12 cellular contexts compared by ENCODE assay signal in the genomic region with DNA sequence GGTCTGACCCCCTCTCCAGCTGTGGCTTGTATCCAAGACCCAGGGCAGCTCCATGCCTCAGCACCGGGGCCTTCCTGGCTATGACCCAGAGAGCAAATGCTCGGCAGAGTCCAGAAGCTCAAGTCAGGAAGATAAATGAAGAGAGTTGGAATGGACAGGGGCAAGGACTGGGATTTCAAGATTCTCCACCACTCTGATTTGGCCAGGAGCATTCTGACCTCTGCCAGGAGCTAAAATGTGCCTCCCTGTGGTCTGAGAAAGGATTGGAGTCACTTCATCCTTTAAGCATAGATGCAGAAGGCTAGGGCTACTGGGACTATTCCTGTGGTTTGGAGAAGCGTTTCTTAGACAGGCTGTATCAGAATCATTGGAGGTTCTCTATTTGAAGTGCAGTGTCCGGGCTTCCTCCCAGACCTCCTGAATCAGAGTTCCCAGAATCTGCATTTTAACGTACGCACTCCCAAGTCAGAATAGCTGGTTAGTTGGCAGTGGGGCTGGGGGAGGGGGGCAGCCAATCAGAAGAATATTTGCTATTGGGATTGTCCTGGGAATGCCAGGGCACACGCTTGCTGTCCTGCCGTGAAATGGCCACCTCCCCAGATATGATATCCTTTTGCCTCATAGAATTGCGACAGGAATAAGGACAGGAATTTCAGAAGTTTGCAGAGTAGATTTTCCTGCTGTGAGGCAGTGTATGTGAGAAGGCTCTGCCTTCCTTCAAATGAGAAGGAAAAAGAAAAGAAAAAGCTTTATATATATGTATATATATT. TPM values are rescaled to one million over a fixed set of nuclear protein-coding genes. Genes with fewer than 3 reads are reported as not detected.
DNase-seq lines count a peak whose midpoint lies in the region; ATAC-seq and TF ChIP-seq lines count a peak whose summit lies in the region.
"Had no signal": no experiment of that assay in that cellular context is flagged by ENCODE, and none has a peak within 500 bp of the region (broad histone marks: within the 10 kb centered on the region; RNA-seq: fewer than 3 reads in every experiment).

No MANE protein-coding gene starts in this region.

- H3K4me1 ChIP-seq in right atrium auricular region (peaks cover 0 to 6% of the 10 kb centered on the region in 2 donors), left lung (peaks cover 0 to 27% of the 10 kb centered on the region in 2 donors)

- H3K36me3 ChIP-seq in right atrium auricular region: no peaks in the 10 kb centered on the region
- H3K36me3 ChIP-seq in left lung: peaks cover 0 to 41% of the 10 kb centered on the region in 2 donors

- intact Hi-C loops in left ventricle myocardium superior (cut with micrococcal nuclease): no loop called here
- intact Hi-C loops in left lung (cut with DNase I): no loop called here

- H3K27ac ChIP-seq in right atrium auricular region (no peak overlapping the region), left lung (no peak overlapping the region)

- no peaks in the 10 kb centered on the region for H3K9me3 ChIP-seq in right atrium auricular region
- no peaks in the 10 kb centered on the region for H3K9me3 ChIP-seq in left lung

- H3K9me3 Mint-ChIP-seq in stimulated activated memory B cell treated with anti-CD40 and anti-IgM and Interleukin-4, amounts not matched to agents 10 μg/mL and 1 μg/mL and 100 μg/mL, for 72 hours: no peaks in the 10 kb centered on the region
- no peaks in the 10 kb centered on the region for H3K9me3 Mint-ChIP-seq in progenitor cell of endocrine pancreas (ENCODE audit: low read depth)
- H3K9me3 Mint-ChIP-seq: mesothelial cell of epicardium had no signal

- in situ Hi-C loops in astrocyte of the spinal cord (cut with HindIII; ENCODE audit: low sequenced_read_pairs): no loop called here

- no peaks in the 10 kb centered on the region for H3K4me1 Mint-ChIP-seq in stimulated activated memory B cell treated with anti-CD40 and anti-IgM and Interleukin-4, amounts not matched to agents 10 μg/mL and 1 μg/mL and 100 μg/mL, for 72 hours
- H3K4me1 Mint-ChIP-seq in progenitor cell of endocrine pancreas (ENCODE audit: low read depth): no peaks in the 10 kb centered on the region
- H3K4me1 Mint-ChIP-seq: B cell had no signal

- no peak for TF ChIP-seq CTCF in right atrium auricular region (IDR thresholded peaks at IDR 0.05)
- peak; percentile 15 for TF ChIP-seq CTCF in astrocyte of the spinal cord (IDR thresholded peaks at IDR 0.05; ENCODE audit: low read depth, low read length)
- no peak for TF ChIP-seq CTCF in left lung (IDR thresholded peaks at IDR 0.05)
- no peak for TF ChIP-seq CTCF in progenitor cell of endocrine pancreas (IDR thresholded peaks at IDR 0.05; ENCODE audit: unreplicated experiment)

- H3K27me3 ChIP-seq in right atrium auricular region: no peaks in the 10 kb centered on the region
- no peaks in the 10 kb centered on the region for H3K27me3 ChIP-seq in left lung

- no peak for DNase-seq in left ventricle myocardium superior
- DNase-seq in right atrium auricular region (ENCODE audit: low spot score): no peak
- peak; percentile 61 for DNase-seq in astrocyte of the spinal cord (ENCODE audit: low read depth, low spot score)
- no peak for DNase-seq in left lung
- DNase-seq in NCI-H524 treated with DMSO at 0.1 percent for 48 hours (lab: John Stamatoyannopoulos, UW): no peak
- no peak for DNase-seq in progenitor cell of endocrine pancreas (ENCODE audit: low spot score, unreplicated experiment)
- DNase-seq: GF-D8, SHP77 treated with DMSO at 0.1 percent for 48 hours had no signal

- no peak overlapping the region for H3K4me3 ChIP-seq in right atrium auricular region
- H3K4me3 ChIP-seq in astrocyte of the spinal cord (ENCODE audit: low read depth, low read length): no peak overlapping the region
- H3K4me3 ChIP-seq in left lung: no peak overlapping the region

- no peaks in the 10 kb centered on the region for H3K36me3 Mint-ChIP-seq in stimulated activated memory B cell treated with anti-CD40 and anti-IgM and Interleukin-4, amounts not matched to agents 10 μg/mL and 1 μg/mL and 100 μg/mL, for 72 hours
- no peaks in the 10 kb centered on the region for H3K36me3 Mint-ChIP-seq in progenitor cell of endocrine pancreas (ENCODE audit: insufficient read depth)
- H3K36me3 Mint-ChIP-seq: mesothelial cell of epicardium had no signal

- ATAC-seq in left ventricle myocardium superior (peak; percentile 12), left lung (peak; percentile 26), HG02852 (IDR thresholded peaks at IDR 0.05; ENCODE audit: unreplicated experiment) (no peak)
- ATAC-seq in stimulated activated memory B cell treated with anti-CD40 and anti-IgM and Interleukin-4, amounts not matched to agents 10 μg/mL and 1 μg/mL and 100 μg/mL, for 72 hours: no peak

- no peak overlapping the region for H3K27ac Mint-ChIP-seq in stimulated activated memory B cell treated with anti-CD40 and anti-IgM and Interleukin-4, amounts not matched to agents 10 μg/mL and 1 μg/mL and 100 μg/mL, for 72 hours
- no peak overlapping the region for H3K27ac Mint-ChIP-seq in progenitor cell of endocrine pancreas
- H3K27ac Mint-ChIP-seq: B cell, mesothelial cell of epicardium had no signal

- peaks cover 21% of the 10 kb centered on the region for H3K27me3 Mint-ChIP-seq in stimulated activated memory B cell treated with anti-CD40 and anti-IgM and Interleukin-4, amounts not matched to agents 10 μg/mL and 1 μg/mL and 100 μg/mL, for 72 hours
- peaks cover 10% of the 10 kb centered on the region for H3K27me3 Mint-ChIP-seq in progenitor cell of endocrine pancreas

- no peak overlapping the region for H3K4me3 Mint-ChIP-seq in stimulated activated memory B cell treated with anti-CD40 and anti-IgM and Interleukin-4, amounts not matched to agents 10 μg/mL and 1 μg/mL and 100 μg/mL, for 72 hours
- no peak overlapping the region for H3K4me3 Mint-ChIP-seq in progenitor cell of endocrine pancreas (ENCODE audit: low read depth)
- H3K4me3 Mint-ChIP-seq: B cell, mesothelial cell of epicardium had no signal

RNA-seq across cellular contexts. Expression of a gene that starts 57.4 kb away (rescaled TPM):
- 1.4 TPM for total RNA-seq in left ventricle myocardium superior
- 1 to 10 TPM; 1.6 to 3.5 TPM for total RNA-seq in right atrium auricular region
- total RNA-seq in left lung: 1 to 10 TPM; 5.9 to 6.6 TPM
- 0.09 TPM in 1 of 2 replicates, not detected in the other for total RNA-seq in progenitor cell of endocrine pancreas
- total RNA-seq: B cell had no signal

Comparison
In these comparisons a context has a peak if more than half of its experiments do, and no peak if none do; other contexts are left out.
1. ATAC-seq: peak in left ventricle myocardium superior (single experiment) and left lung (single experiment); none in stimulated activated memory B cell treated with anti-CD40 and anti-IgM and Interleukin-4, amounts not matched to agents 10 μg/mL and 1 μg/mL and 100 μg/mL, for 72 hours (single experiment) and HG02852 (single experiment).